In the genomic region with DNA sequence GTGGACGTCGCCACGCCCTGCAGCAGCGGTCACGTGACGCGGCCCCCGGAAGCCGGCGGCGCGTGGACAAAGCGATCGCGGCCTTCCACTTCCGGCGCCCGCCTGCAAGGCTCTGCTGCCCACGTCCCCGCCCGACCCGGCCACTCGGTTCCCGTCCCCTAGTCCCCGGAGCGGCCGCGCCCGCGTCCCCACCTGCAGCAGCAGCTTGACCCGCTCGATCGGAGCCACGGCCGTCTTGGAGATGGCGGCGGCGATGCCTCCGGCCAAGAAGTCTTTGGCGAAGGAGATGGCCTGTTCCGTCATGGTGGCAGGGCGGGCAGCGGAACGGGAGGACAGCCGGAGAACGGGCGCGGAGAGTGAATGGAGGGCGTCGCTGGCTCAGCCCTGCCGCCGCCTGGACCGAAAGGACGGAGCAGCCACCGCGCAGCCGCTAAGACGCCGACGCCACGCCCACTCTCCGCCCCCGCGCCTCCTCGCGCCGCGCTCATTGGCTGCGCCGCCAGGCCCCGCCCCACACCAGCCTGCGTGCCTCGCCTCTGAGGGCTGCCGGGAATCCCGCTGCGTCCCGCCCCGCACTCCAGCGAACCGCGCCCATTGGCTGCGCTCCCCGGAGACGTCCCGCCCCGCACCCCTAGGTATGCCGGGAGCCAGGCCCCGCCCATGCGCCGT, we compare ENCODE assay signal across 8 cellular contexts. TPM values are rescaled to one million over a fixed set of nuclear protein-coding genes. Genes with fewer than 3 reads are reported as not detected.
DNase-seq lines count a peak whose midpoint lies in the region; ATAC-seq, FAIRE-seq and TF ChIP-seq lines count a peak whose summit lies in the region.

A gene (minus strand): TSS at position 407 of the 669 bp plus-strand sequence. CDS start 104 bp downstream, at position 303.

- H2BK120ac ChIP-seq in trophoblast cell (ENCODE audit: insufficient read depth, low read length, poor library complexity), result peak within 1 kb of the TSS; percentile 99

- peak in 2 of 4 donors; percentile 33 to 63 for TF ChIP-seq EP300 in upper lobe of left lung (IDR thresholded peaks at IDR 0.05)

- H3K4me2 ChIP-seq in trophoblast cell (ENCODE audit: low read length), result peak within 1 kb of the TSS; percentile 72

- peak within 1 kb of the TSS; percentile 55 for H2BK12ac ChIP-seq in trophoblast cell (ENCODE audit: low read length)

- peak; percentile 92 for FAIRE-seq in G401.6 (lab: Jason Lieb, UNC)

- peak within 1 kb of the TSS; percentile 100 for H4K12ac ChIP-seq in trophoblast cell (ENCODE audit: low read depth, low read length)

- peak within 1 kb of the TSS; percentile 100 for H4K8ac ChIP-seq in trophoblast cell (ENCODE audit: low read depth, low read length)

- peak within 1 kb of the TSS; percentile 100 for H3K14ac ChIP-seq in trophoblast cell (ENCODE audit: low read length)

- no peak within 1 kb of the TSS for H3K23ac ChIP-seq in trophoblast cell (ENCODE audit: low read length)

- peak within 1 kb of the TSS; percentile 100 for H3K18ac ChIP-seq in trophoblast cell (ENCODE audit: low read length)

- peaks cover 7% of the 10 kb centered on the region for H3K4me1 ChIP-seq in HAP-1
- H3K4me1 ChIP-seq in trophoblast cell (ENCODE audit: control insufficient read depth in 1 of 2, insufficient read depth in 2 of 2, low read length in 2 of 2), result peaks cover 8 to 9% of the 10 kb centered on the region in 2 experiments
- peaks cover 27 to 47% (median 35%) of the 10 kb centered on the region in 4 donors for H3K4me1 ChIP-seq in upper lobe of left lung

- peak within 1 kb of the TSS; percentile 97 for H3K4ac ChIP-seq in trophoblast cell (ENCODE audit: low read depth, low read length)

- WGBS in trophoblast cell (ENCODE audit: extremely low coverage, insufficient coverage, insufficient read length), result no CpG with 5 or more reads among the region's 90 CpGs
- 0 to 1% methylated on average over 22 to 48 of the region's 90 CpGs for WGBS in upper lobe of left lung, 2 donors

- H3K79me1 ChIP-seq in trophoblast cell (ENCODE audit: low read length), result peaks cover 15% of the 10 kb centered on the region

- TF ChIP-seq CTCF in upper lobe of left lung (IDR thresholded peaks at IDR 0.05), result peak in 5 of 6 experiments; percentile 15 to 79 (median 57)

- DNase-seq in HAP-1 (ENCODE audit: low spot score in 2 of 2) (peak; percentile 94 to 99), NCI-H226 (peak; percentile 92), glomerular visceral epithelial cell (ENCODE audit: extremely low spot score) (peak; percentile 98), trophoblast cell (peak; percentile 98 to 99), upper lobe of left lung (peak; percentile 98 to 100), SHP77 (lab: John Stamatoyannopoulos, UW) (no peak)
- DNase-seq in activated effector memory CD4-positive, alpha-beta T cell treated with anti-CD3 and anti-CD28 coated beads, Interleukin-2, amount 50 U/mL, for 16 hours, result peak; percentile 100

- in situ Hi-C loops in HAP-1 (cut with MboI; ENCODE audit: low sequenced_read_pairs), result no loop called here

- H3K27ac ChIP-seq in trophoblast cell (ENCODE audit: low read depth, low read length) (peak within 1 kb of the TSS; percentile 98), upper lobe of left lung (peak within 1 kb of the TSS; percentile 93 to 99 (median 98))

- TF ChIP-seq POLR2A in upper lobe of left lung (IDR thresholded peaks at IDR 0.05), result peak in 3 of 4 donors; percentile 67 to 97 (median 96)

- H3K36me3 ChIP-seq in HAP-1 (replicated peaks), result peaks cover 60% of the 10 kb centered on the region
- H3K36me3 ChIP-seq in trophoblast cell (ENCODE audit: control insufficient read depth in 1 of 2, insufficient read depth in 2 of 2, low read length in 2 of 2), result peaks cover 37 to 46% of the 10 kb centered on the region in 2 experiments
- H3K36me3 ChIP-seq in upper lobe of left lung, result peaks cover 28 to 45% (median 41%) of the 10 kb centered on the region in 4 donors

- H3K9ac ChIP-seq in trophoblast cell (ENCODE audit: low read length), result peak within 1 kb of the TSS; percentile 100

- peak; percentile 96 to 99 for ATAC-seq in upper lobe of left lung (ENCODE audit: low FRiP score in 2 of 2)

- peaks cover 21% of the 10 kb centered on the region for H3K79me2 ChIP-seq in trophoblast cell (ENCODE audit: control insufficient read depth, insufficient read depth, low read length, poor library complexity)

- peak within 1 kb of the TSS; percentile 93 for H2AFZ ChIP-seq in trophoblast cell (ENCODE audit: insufficient read depth, low read length, poor library complexity)

- H2BK5ac ChIP-seq in trophoblast cell (ENCODE audit: low read depth, low read length, poor library complexity), result peak within 1 kb of the TSS; percentile 98

- peak within 1 kb of the TSS; percentile 100 for H4K91ac ChIP-seq in trophoblast cell (ENCODE audit: low read depth, low read length)

- H3K4me3 ChIP-seq in HAP-1 (peak within 1 kb of the TSS; percentile 100), trophoblast cell (ENCODE audit: low read depth, low read length) (peak within 1 kb of the TSS; percentile 99), upper lobe of left lung (peak within 1 kb of the TSS; percentile 91 to 100 (median 97))

- peak within 1 kb of the TSS; percentile 100 for H2AK5ac ChIP-seq in trophoblast cell (ENCODE audit: low read length)

- H3K27me3 ChIP-seq in HAP-1 (ENCODE audit: low read depth), result no peaks in the 10 kb centered on the region
- no peaks in the 10 kb centered on the region for H3K27me3 ChIP-seq in trophoblast cell (ENCODE audit: insufficient read depth, low read length)
- no peaks in the 10 kb centered on the region for H3K27me3 ChIP-seq in upper lobe of left lung

- no peaks in the 10 kb centered on the region for H3K9me3 ChIP-seq in HAP-1
- peaks cover 2% of the 10 kb centered on the region for H3K9me3 ChIP-seq in trophoblast cell (ENCODE audit: insufficient read depth, low read depth, low read length)
- no peaks in the 10 kb centered on the region for H3K9me3 ChIP-seq in upper lobe of left lung

RNA-seq across cellular contexts. Expression of the gene that starts here (rescaled TPM):
- 444 and 461 TPM in 2 replicates for polyA plus RNA-seq in trophoblast cell (2013)
- 100 to 1,000 TPM; 158 to 460 (median 285) TPM for total RNA-seq in upper lobe of left lung

Comparison
In these comparisons a context has a peak if more than half of its experiments do, and no peak if none do; other contexts are left out.
1. DNase-seq: peak in HAP-1 (2 of 2), NCI-H226 (single experiment), activated effector memory CD4-positive, alpha-beta T cell treated with anti-CD3 and anti-CD28 coated beads, Interleukin-2, amount 50 U/mL, for 16 hours (single experiment), glomerular visceral epithelial cell (single experiment), trophoblast cell (2 of 2) and upper lobe of left lung (2 of 2); none in SHP77 (0 of 2).
2. Peak in every context shown above with its lines, with median percentiles within 50 percentile points of each other: H3K4me3 ChIP-seq.